In genomic region chr18:23237524-23238151, GRCh38 we compare ENCODE assay signal across 9 cellular contexts.
DNase-seq lines count a peak whose midpoint lies in the region; ATAC-seq lines count a peak whose summit lies in the region.
"Had no signal": no experiment of that assay in that cellular context is flagged by ENCODE, and none has a peak within 500 bp of the region (broad histone marks: within the 10 kb centered on the region; RNA-seq: fewer than 3 reads in every experiment).

No MANE protein-coding gene starts in this region.

- peak overlapping the region; percentile 71 for H3K27ac Mint-ChIP-seq in activated T-helper 1 cell treated with anti-CD3 and anti-CD28 coated beads, Interleukin-12 subunit alpha, Interleukin-12 subunit beta, Interleukin-2, Interleukin-4 antibody, amounts not matched to agents 30 ng/mL and 10 ng/mL and 1 ng/mL, durations not matched to agents 14 hours and 24 hours and 36 hours

- H3K27me3 Mint-ChIP-seq in activated T-helper 1 cell treated with anti-CD3 and anti-CD28 coated beads, Interleukin-12 subunit alpha, Interleukin-12 subunit beta, Interleukin-2, Interleukin-4 antibody, amounts not matched to agents 30 ng/mL and 10 ng/mL and 1 ng/mL, durations not matched to agents 14 hours and 24 hours and 36 hours (ENCODE audit: insufficient read depth) = peaks cover 5% of the 10 kb centered on the region

- no peaks in the 10 kb centered on the region for H3K9me3 Mint-ChIP-seq in activated T-helper 1 cell treated with anti-CD3 and anti-CD28 coated beads, Interleukin-12 subunit alpha, Interleukin-12 subunit beta, Interleukin-2, Interleukin-4 antibody, amounts not matched to agents 30 ng/mL and 10 ng/mL and 1 ng/mL, durations not matched to agents 14 hours and 24 hours and 36 hours
- H3K9me3 Mint-ChIP-seq: nephron had no signal

- peak in 8 of 14 donors; percentile 16 to 65 (median 53) for DNase-seq in C1 segment of cervical spinal cord (lab: John Stamatoyannopoulos, UW)
- DNase-seq in activated T-helper 1 cell treated with anti-CD3 and anti-CD28 coated beads, Interleukin-12 subunit alpha, Interleukin-12 subunit beta, Interleukin-2, Interleukin-4 antibody, amounts not matched to agents 30 ng/mL and 10 ng/mL and 1 ng/mL, durations not matched to agents 14 hours and 24 hours and 36 hours (ENCODE audit: low spot score) = peak; percentile 28
- DNase-seq in glomerular visceral epithelial cell (ENCODE audit: extremely low spot score) = peak; percentile 82
- peak in 7 of 10 donors; percentile 19 to 90 (median 55) for DNase-seq in posterior cingulate gyrus
- DNase-seq in NCI-H1436 treated with DMSO at 0.1 percent for 48 hours (lab: John Stamatoyannopoulos, UW) = no peak
- no peak for DNase-seq in RKO (ENCODE audit: low spot score)

- ATAC-seq in GM19438 (IDR thresholded peaks at IDR 0.05; ENCODE audit: low read depth, unreplicated experiment) (peak; percentile 40), HG03521 (IDR thresholded peaks at IDR 0.05; ENCODE audit: unreplicated experiment) (peak; percentile 55)

- H3K4me3 Mint-ChIP-seq in activated T-helper 1 cell treated with anti-CD3 and anti-CD28 coated beads, Interleukin-12 subunit alpha, Interleukin-12 subunit beta, Interleukin-2, Interleukin-4 antibody, amounts not matched to agents 30 ng/mL and 10 ng/mL and 1 ng/mL, durations not matched to agents 14 hours and 24 hours and 36 hours = peak overlapping the region; percentile 62
- H3K4me3 Mint-ChIP-seq: nephron had no signal

- intact Hi-C loops in activated T-helper 1 cell treated with anti-CD3 and anti-CD28 coated beads, Interleukin-12 subunit alpha, Interleukin-12 subunit beta, Interleukin-2, Interleukin-4 antibody, amounts not matched to agents 30 ng/mL and 10 ng/mL and 1 ng/mL, durations not matched to agents 14 hours and 24 hours and 36 hours (cut with micrococcal nuclease) = loop anchor here (1.0 to 10.0 kb wide), 4 partner anchors 28 to 777 kb away; partner anchors contain the start of genes NPC1 and TTC39C
- intact Hi-C loops in posterior cingulate gyrus (cut with DNase I) = no loop called here

- H3K36me3 Mint-ChIP-seq in activated T-helper 1 cell treated with anti-CD3 and anti-CD28 coated beads, Interleukin-12 subunit alpha, Interleukin-12 subunit beta, Interleukin-2, Interleukin-4 antibody, amounts not matched to agents 30 ng/mL and 10 ng/mL and 1 ng/mL, durations not matched to agents 14 hours and 24 hours and 36 hours (ENCODE audit: low read depth) = peaks cover 8% of the 10 kb centered on the region

- H3K4me1 Mint-ChIP-seq in activated T-helper 1 cell treated with anti-CD3 and anti-CD28 coated beads, Interleukin-12 subunit alpha, Interleukin-12 subunit beta, Interleukin-2, Interleukin-4 antibody, amounts not matched to agents 30 ng/mL and 10 ng/mL and 1 ng/mL, durations not matched to agents 14 hours and 24 hours and 36 hours (ENCODE audit: low read depth) = peaks cover 44% of the 10 kb centered on the region

Comparison
In these comparisons a context has a peak if more than half of its experiments do, and no peak if none do; other contexts are left out.
1. DNase-seq: peak in C1 segment of cervical spinal cord (8 of 14), activated T-helper 1 cell treated with anti-CD3 and anti-CD28 coated beads, Interleukin-12 subunit alpha, Interleukin-12 subunit beta, Interleukin-2, Interleukin-4 antibody, amounts not matched to agents 30 ng/mL and 10 ng/mL and 1 ng/mL, durations not matched to agents 14 hours and 24 hours and 36 hours (single experiment), glomerular visceral epithelial cell (single experiment) and posterior cingulate gyrus (7 of 10); none in NCI-H1436 treated with DMSO at 0.1 percent for 48 hours (single experiment) and RKO (single experiment).